17 cellular contexts compared by ENCODE assay signal in genomic region chr9:78325846-78326350, GRCh38. TPM values are rescaled to one million over a fixed set of nuclear protein-coding genes. Genes with fewer than 3 reads are reported as not detected.
DNase-seq lines count a peak whose midpoint lies in the region; ATAC-seq and TF ChIP-seq lines count a peak whose summit lies in the region.
"Had no signal": no experiment of that assay in that cellular context is flagged by ENCODE, and none has a peak within 500 bp of the region (broad histone marks: within the 10 kb centered on the region; RNA-seq: fewer than 3 reads in every experiment).

No MANE protein-coding gene starts in this region.

- H3K27ac ChIP-seq in 22Rv1 (peak overlapping the region; percentile 38), mesendoderm (ENCODE audit: low read depth, low read length) (no peak overlapping the region)
- H3K27ac ChIP-seq in BLaER1 treated with 17β-estradiol and CSF1 and Interleukin-3, amounts not matched to agents 10 nM and 100 nM, result no peak overlapping the region

- no peak for TF ChIP-seq POLR2A in GM18505 (IDR thresholded peaks at IDR 0.05; ENCODE audit: borderline replicate concordance, extremely low read depth, insufficient read depth, insufficient read length)

- no peak overlapping the region for H3K4me3 ChIP-seq in BLaER1 treated with 17β-estradiol and CSF1 and Interleukin-3, amounts not matched to agents 10 nM and 100 nM
- no peak overlapping the region for H3K4me3 ChIP-seq in mesendoderm (ENCODE audit: low read length)

- H3K36me3 ChIP-seq in BLaER1 treated with 17β-estradiol and CSF1 and Interleukin-3, amounts not matched to agents 10 nM and 100 nM, result peaks cover 25 to 98% (median 83%) of the 10 kb centered on the region in 11 experiments
- peaks cover 28% of the 10 kb centered on the region for H3K36me3 ChIP-seq in mesendoderm (ENCODE audit: control insufficient read depth, insufficient read depth, low read length)

- H3K79me1 ChIP-seq in mesendoderm (ENCODE audit: low read length), result peaks cover 18% of the 10 kb centered on the region

- H3K9ac ChIP-seq in BLaER1 treated with 17β-estradiol and CSF1 and Interleukin-3, amounts not matched to agents 10 nM and 100 nM, result no peak overlapping the region
- no peak overlapping the region for H3K9ac ChIP-seq in mesendoderm (ENCODE audit: low read length)

- no peak overlapping the region for H2BK120ac ChIP-seq in mesendoderm (ENCODE audit: low read depth, low read length)

- DNase-seq in chondrocyte (ENCODE audit: low spot score) (no peak), mesothelial cell of epicardium (ENCODE audit: low spot score in 2 of 2, unreplicated experiment in 2 of 2) (no peak), mesendoderm (no peak), cerebellum (ENCODE audit: low spot score) (no peak), DMS 273 treated with DMSO at 0.1 percent for 48 hours (lab: John Stamatoyannopoulos, UW) (no peak)
- DNase-seq: CD8-positive, alpha-beta memory T cell; H7; KG1; NCI-H1092; NCI-H2107; NCI-H446 treated with DMSO at 0.1 percent for 48 hours; NCI-H748 treated with DMSO at 0.1 percent for 48 hours; PC-3 had no signal

- peaks cover 8% of the 10 kb centered on the region for H3K79me2 ChIP-seq in mesendoderm (ENCODE audit: control insufficient read depth, insufficient read depth, low read length)

- H3K27me3 ChIP-seq in BLaER1 treated with 17β-estradiol and CSF1 and Interleukin-3, amounts not matched to agents 10 nM and 100 nM, result no peaks in the 10 kb centered on the region
- H3K27me3 ChIP-seq in mesendoderm (ENCODE audit: insufficient read depth, low read length, poor library complexity), result no peaks in the 10 kb centered on the region

- H3K9me3 ChIP-seq in BLaER1 treated with 17β-estradiol and CSF1 and Interleukin-3, amounts not matched to agents 10 nM and 100 nM (replicated peaks in 1 of 11), result no peaks in the 10 kb centered on the region; a peak in 1 of 22 replicates

- H3K27ac Mint-ChIP-seq in chondrocyte (ENCODE audit: unreplicated experiment) (peak overlapping the region; percentile 72), mesothelial cell of epicardium (peak overlapping the region; percentile 12)
- H3K27ac Mint-ChIP-seq: B cell had no signal

- no peak overlapping the region for H3K56ac ChIP-seq in mesendoderm (ENCODE audit: low read length)

- H3K4me1 Mint-ChIP-seq in chondrocyte (ENCODE audit: low read depth), result peaks cover 29% of the 10 kb centered on the region
- peaks cover 12% of the 10 kb centered on the region for H3K4me1 Mint-ChIP-seq in mesothelial cell of epicardium
- H3K4me1 Mint-ChIP-seq: B cell; CD8-positive, alpha-beta memory T cell had no signal

- peaks cover 16 to 26% (median 23%) of the 10 kb centered on the region in 10 experiments; a peak in 18 of 20 replicates for H3K4me1 ChIP-seq in BLaER1 treated with 17β-estradiol and CSF1 and Interleukin-3, amounts not matched to agents 10 nM and 100 nM
- H3K4me1 ChIP-seq in mesendoderm (ENCODE audit: control insufficient read depth, low read depth, low read length), result no peaks in the 10 kb centered on the region

- no peak for ATAC-seq in GM18505 (IDR thresholded peaks at IDR 0.05; ENCODE audit: unreplicated experiment)
- ATAC-seq: PC-3 had no signal

- H3K36me3 Mint-ChIP-seq in chondrocyte (ENCODE audit: low read depth) (peaks cover 42% of the 10 kb centered on the region), mesothelial cell of epicardium (peaks cover 18% of the 10 kb centered on the region)

- H3K4me3 Mint-ChIP-seq in chondrocyte (ENCODE audit: unreplicated experiment), result no peak overlapping the region
- no peak overlapping the region for H3K4me3 Mint-ChIP-seq in mesothelial cell of epicardium
- H3K4me3 Mint-ChIP-seq: B cell; CD8-positive, alpha-beta memory T cell had no signal

- WGBS in mesendoderm (ENCODE audit: extremely low coverage, insufficient coverage, low lambda C conversion rate), result no CpG with 5 or more reads among the region's 5 CpGs

- H3K9me3 Mint-ChIP-seq in chondrocyte (ENCODE audit: low read depth) (no peaks in the 10 kb centered on the region), mesothelial cell of epicardium (no peaks in the 10 kb centered on the region)
- H3K9me3 Mint-ChIP-seq: CD8-positive, alpha-beta memory T cell had no signal

- peak overlapping the region in 7 of 11 experiments; percentile 16 to 38 (median 30); a peak in 5 of 22 replicates for H3K4me2 ChIP-seq in BLaER1 treated with 17β-estradiol and CSF1 and Interleukin-3, amounts not matched to agents 10 nM and 100 nM
- H3K4me2 ChIP-seq in mesendoderm (ENCODE audit: low read length), result no peak overlapping the region

- no peak overlapping the region for H4K5ac ChIP-seq in mesendoderm (ENCODE audit: low read length)

- H3K18ac ChIP-seq in mesendoderm (ENCODE audit: low read length), result no peak overlapping the region

- no peaks in the 10 kb centered on the region for H3K27me3 Mint-ChIP-seq in chondrocyte (ENCODE audit: low read depth)
- H3K27me3 Mint-ChIP-seq in mesothelial cell of epicardium (ENCODE audit: low read depth), result no peaks in the 10 kb centered on the region
- H3K27me3 Mint-ChIP-seq: B cell; CD8-positive, alpha-beta memory T cell had no signal

- peaks cover 0 to 68% (median 0%) of the 10 kb centered on the region in 11 experiments; a peak in 6 of 22 replicates for H4K20me1 ChIP-seq in BLaER1 treated with 17β-estradiol and CSF1 and Interleukin-3, amounts not matched to agents 10 nM and 100 nM

- H2BK15ac ChIP-seq in mesendoderm (replicated peaks; ENCODE audit: low read depth), result no peak overlapping the region

- no peak overlapping the region for H2BK5ac ChIP-seq in mesendoderm (ENCODE audit: low read length)

- H3K23ac ChIP-seq in mesendoderm (ENCODE audit: low read length), result no peak overlapping the region

- H2AK5ac ChIP-seq in mesendoderm (ENCODE audit: low read length), result no peak overlapping the region

- TF ChIP-seq CTCF in 22Rv1 (IDR thresholded peaks at IDR 0.05) (no peak), chondrocyte (IDR thresholded peaks at IDR 0.05) (no peak), mesothelial cell of epicardium (IDR thresholded peaks at IDR 0.05; ENCODE audit: unreplicated experiment) (no peak)

- H4K8ac ChIP-seq in mesendoderm (ENCODE audit: low read depth, low read length), result no peak overlapping the region

- H3K4ac ChIP-seq in mesendoderm (ENCODE audit: low read depth, low read length), result no peak overlapping the region

RNA-seq across cellular contexts. Expression of gene PSAT1, which starts 29.0 kb away (rescaled TPM):
- total RNA-seq in chondrocyte (45.0 to 302 TPM (median 299 TPM) in 3 replicates), mesothelial cell of epicardium (29.9 to 32.5 TPM (median 30.7 TPM) in 3 replicates), cerebellum (42.8 TPM)
- polyA plus RNA-seq in mesendoderm (2013, experiment 1 of 2), result 261 TPM
- 266 TPM for polyA plus RNA-seq in mesendoderm (2013, experiment 2 of 2)
